ENCODE assay signal across 12 cellular contexts in the genomic region with DNA sequence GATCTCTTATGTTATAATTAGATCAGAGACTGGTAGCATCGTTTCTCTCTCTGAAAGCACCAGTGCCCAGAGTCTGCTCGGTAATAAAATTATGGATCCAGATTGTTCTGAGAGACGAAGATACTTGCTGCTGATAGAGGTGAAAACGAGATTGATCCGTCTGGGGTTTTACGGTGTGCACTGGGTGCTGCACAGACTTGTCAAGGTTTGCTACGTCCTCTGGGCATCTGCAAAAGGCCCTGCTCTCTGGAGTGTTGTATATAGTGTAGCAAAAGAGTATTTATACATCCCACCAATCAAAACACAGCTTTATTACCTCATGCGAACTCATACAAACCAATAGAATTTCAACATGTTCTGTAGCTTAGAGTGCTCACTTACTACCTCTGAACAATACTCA.
"Had no signal": no experiment of that assay in that cellular context is flagged by ENCODE, and none has a peak within 500 bp of the region (broad histone marks: within the 10 kb centered on the region; RNA-seq: fewer than 3 reads in every experiment).

No MANE protein-coding gene starts in this region.

- H3K4me3 ChIP-seq: esophagus squamous epithelium, mucosa of descending colon, sigmoid colon, spleen, thoracic aorta had no signal

- H3K27me3 ChIP-seq: esophagus squamous epithelium, sigmoid colon, spleen had no signal

- H3K9me3 ChIP-seq: esophagus squamous epithelium, mucosa of descending colon, sigmoid colon, spleen, thoracic aorta had no signal

- H3K9ac ChIP-seq: parathyroid adenoma had no signal

- H3K27ac ChIP-seq: esophagus squamous epithelium, parathyroid adenoma, spleen, thoracic aorta had no signal

- H2AFZ ChIP-seq: parathyroid adenoma had no signal

- ATAC-seq: left ventricle myocardium superior; mucosa of descending colon; naive thymus-derived CD8-positive, alpha-beta T cell had no signal

- H3K36me3 ChIP-seq: thoracic aorta had no signal

- H3K79me2 ChIP-seq: parathyroid adenoma had no signal

- DNase-seq: activated naive CD4-positive, alpha-beta T cell treated with anti-CD3 and anti-CD28 coated beads, Interleukin-2, amount 10 ng/mL, durations not matched to agents 7 days and 5 days; esophagus squamous epithelium; kidney glomerular epithelial cell; left ventricle myocardium superior; mucosa of descending colon; naive thymus-derived CD8-positive, alpha-beta T cell; sigmoid colon; spleen; T-helper 2 cell had no signal

- FAIRE-seq: astrocyte had no signal
